Comparison of ENCODE assay signal across 1 cellular context in the genomic region with DNA sequence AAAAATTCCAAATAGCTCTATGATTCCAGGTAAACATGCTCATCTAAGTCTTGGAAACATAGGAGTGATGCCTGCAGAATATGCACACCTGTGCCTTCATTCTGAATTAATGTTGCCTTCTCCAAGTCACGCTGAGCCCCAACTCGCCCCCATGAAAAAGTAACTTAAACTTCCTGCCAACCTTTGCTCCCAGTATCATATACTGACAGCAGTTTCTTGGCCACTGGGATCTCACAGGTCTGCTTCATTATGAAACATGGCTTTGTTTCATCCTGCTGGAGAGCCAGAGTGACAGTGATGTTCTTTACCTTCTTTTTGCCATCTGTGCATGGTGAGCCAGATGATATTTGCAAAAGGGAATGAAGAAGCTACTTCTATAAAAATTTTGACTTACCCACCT.
TF ChIP-seq lines count a peak whose summit lies in the region.

No MANE protein-coding gene starts in this region.

TF ChIP-seq in HEK293, 187 proteins besides CTCF, POLR2A, EP300 and RAD21:
- no peak for TF ChIP-seq ZNF266 (tag by site-specific recombination; IDR thresholded peaks at IDR 0.05; ENCODE audit: low read depth)
- TF ChIP-seq, protein P1, sequence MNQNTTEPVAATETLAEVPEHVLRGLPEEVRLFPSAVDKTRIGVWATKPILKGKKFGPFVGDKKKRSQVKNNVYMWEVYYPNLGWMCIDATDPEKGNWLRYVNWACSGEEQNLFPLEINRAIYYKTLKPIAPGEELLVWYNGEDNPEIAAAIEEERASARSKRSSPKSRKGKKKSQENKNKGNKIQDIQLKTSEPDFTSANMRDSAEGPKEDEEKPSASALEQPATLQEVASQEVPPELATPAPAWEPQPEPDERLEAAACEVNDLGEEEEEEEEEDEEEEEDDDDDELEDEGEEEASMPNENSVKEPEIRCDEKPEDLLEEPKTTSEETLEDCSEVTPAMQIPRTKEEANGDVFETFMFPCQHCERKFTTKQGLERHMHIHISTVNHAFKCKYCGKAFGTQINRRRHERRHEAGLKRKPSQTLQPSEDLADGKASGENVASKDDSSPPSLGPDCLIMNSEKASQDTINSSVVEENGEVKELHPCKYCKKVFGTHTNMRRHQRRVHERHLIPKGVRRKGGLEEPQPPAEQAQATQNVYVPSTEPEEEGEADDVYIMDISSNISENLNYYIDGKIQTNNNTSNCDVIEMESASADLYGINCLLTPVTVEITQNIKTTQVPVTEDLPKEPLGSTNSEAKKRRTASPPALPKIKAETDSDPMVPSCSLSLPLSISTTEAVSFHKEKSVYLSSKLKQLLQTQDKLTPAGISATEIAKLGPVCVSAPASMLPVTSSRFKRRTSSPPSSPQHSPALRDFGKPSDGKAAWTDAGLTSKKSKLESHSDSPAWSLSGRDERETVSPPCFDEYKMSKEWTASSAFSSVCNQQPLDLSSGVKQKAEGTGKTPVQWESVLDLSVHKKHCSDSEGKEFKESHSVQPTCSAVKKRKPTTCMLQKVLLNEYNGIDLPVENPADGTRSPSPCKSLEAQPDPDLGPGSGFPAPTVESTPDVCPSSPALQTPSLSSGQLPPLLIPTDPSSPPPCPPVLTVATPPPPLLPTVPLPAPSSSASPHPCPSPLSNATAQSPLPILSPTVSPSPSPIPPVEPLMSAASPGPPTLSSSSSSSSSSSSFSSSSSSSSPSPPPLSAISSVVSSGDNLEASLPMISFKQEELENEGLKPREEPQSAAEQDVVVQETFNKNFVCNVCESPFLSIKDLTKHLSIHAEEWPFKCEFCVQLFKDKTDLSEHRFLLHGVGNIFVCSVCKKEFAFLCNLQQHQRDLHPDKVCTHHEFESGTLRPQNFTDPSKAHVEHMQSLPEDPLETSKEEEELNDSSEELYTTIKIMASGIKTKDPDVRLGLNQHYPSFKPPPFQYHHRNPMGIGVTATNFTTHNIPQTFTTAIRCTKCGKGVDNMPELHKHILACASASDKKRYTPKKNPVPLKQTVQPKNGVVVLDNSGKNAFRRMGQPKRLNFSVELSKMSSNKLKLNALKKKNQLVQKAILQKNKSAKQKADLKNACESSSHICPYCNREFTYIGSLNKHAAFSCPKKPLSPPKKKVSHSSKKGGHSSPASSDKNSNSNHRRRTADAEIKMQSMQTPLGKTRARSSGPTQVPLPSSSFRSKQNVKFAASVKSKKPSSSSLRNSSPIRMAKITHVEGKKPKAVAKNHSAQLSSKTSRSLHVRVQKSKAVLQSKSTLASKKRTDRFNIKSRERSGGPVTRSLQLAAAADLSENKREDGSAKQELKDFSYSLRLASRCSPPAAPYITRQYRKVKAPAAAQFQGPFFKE (tag by site-specific recombination; IDR thresholded peaks at IDR 0.05; ENCODE audit: borderline replicate concordance) = no peak
- TF ChIP-seq ZNF585B (tag by site-specific recombination; IDR thresholded peaks at IDR 0.05) = no peak
- no peak for TF ChIP-seq ZNF16 (tag by site-specific recombination; IDR thresholded peaks at IDR 0.05; ENCODE audit: low read depth)
- no peak for TF ChIP-seq ZNF629 (tag by site-specific recombination; IDR thresholded peaks at IDR 0.05)
- no peak for TF ChIP-seq ZNF114 (tag by site-specific recombination; IDR thresholded peaks at IDR 0.05)
- TF ChIP-seq ZNF621 (tag by site-specific recombination; IDR thresholded peaks at IDR 0.05) = no peak
- TF ChIP-seq, protein P2, sequence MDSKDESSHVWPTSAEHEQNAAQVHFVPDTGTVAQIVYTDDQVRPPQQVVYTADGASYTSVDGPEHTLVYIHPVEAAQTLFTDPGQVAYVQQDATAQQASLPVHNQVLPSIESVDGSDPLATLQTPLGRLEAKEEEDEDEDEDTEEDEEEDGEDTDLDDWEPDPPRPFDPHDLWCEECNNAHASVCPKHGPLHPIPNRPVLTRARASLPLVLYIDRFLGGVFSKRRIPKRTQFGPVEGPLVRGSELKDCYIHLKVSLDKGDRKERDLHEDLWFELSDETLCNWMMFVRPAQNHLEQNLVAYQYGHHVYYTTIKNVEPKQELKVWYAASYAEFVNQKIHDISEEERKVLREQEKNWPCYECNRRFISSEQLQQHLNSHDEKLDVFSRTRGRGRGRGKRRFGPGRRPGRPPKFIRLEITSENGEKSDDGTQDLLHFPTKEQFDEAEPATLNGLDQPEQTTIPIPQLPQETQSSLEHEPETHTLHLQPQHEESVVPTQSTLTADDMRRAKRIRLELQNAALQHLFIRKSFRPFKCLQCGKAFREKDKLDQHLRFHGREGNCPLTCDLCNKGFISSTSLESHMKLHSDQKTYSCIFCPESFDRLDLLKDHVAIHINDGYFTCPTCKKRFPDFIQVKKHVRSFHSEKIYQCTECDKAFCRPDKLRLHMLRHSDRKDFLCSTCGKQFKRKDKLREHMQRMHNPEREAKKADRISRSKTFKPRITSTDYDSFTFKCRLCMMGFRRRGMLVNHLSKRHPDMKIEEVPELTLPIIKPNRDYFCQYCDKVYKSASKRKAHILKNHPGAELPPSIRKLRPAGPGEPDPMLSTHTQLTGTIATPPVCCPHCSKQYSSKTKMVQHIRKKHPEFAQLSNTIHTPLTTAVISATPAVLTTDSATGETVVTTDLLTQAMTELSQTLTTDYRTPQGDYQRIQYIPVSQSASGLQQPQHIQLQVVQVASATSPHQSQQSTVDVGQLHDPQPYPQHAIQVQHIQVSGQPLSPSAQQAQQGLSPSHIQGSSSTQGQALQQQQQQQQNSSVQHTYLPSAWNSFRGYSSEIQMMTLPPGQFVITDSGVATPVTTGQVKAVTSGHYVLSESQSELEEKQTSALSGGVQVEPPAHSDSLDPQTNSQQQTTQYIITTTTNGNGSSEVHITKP (tag by site-specific recombination; IDR thresholded peaks at IDR 0.05) = no peak
- no peak for TF ChIP-seq ZNF223 (tag by site-specific recombination; IDR thresholded peaks at IDR 0.05)
- no peak for TF ChIP-seq ZNF600 (tag by site-specific recombination; IDR thresholded peaks at IDR 0.05)
- no peak for TF ChIP-seq ZNF830 (tag by site-specific recombination; IDR thresholded peaks at IDR 0.05; ENCODE audit: low read depth)
- TF ChIP-seq ZBTB21 (tag by site-specific recombination; IDR thresholded peaks at IDR 0.05) = no peak
- TF ChIP-seq ZNF354C (tag by site-specific recombination; IDR thresholded peaks at IDR 0.05; ENCODE audit: borderline replicate concordance, low read depth) = no peak
- TF ChIP-seq ZNF324 (tag by site-specific recombination; IDR thresholded peaks at IDR 0.05) = no peak
- TF ChIP-seq, protein P3, sequence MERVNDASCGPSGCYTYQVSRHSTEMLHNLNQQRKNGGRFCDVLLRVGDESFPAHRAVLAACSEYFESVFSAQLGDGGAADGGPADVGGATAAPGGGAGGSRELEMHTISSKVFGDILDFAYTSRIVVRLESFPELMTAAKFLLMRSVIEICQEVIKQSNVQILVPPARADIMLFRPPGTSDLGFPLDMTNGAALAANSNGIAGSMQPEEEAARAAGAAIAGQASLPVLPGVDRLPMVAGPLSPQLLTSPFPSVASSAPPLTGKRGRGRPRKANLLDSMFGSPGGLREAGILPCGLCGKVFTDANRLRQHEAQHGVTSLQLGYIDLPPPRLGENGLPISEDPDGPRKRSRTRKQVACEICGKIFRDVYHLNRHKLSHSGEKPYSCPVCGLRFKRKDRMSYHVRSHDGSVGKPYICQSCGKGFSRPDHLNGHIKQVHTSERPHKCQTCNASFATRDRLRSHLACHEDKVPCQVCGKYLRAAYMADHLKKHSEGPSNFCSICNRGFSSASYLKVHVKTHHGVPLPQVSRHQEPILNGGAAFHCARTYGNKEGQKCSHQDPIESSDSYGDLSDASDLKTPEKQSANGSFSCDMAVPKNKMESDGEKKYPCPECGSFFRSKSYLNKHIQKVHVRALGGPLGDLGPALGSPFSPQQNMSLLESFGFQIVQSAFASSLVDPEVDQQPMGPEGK (tag by site-specific recombination; IDR thresholded peaks at IDR 0.05) = no peak
- no peak for TF ChIP-seq SCRT2 (tag by site-specific recombination; IDR thresholded peaks at IDR 0.05)
TF ChIP-seq in HEK293: peak in this region for 0.
